Comparison of ENCODE assay signal across 27 cellular contexts in genomic region chr17:2444382-2444781, GRCh38.
"Had no signal": no experiment of that assay in that cellular context is flagged by ENCODE, and none has a peak within 500 bp of the region (broad histone marks: within the 10 kb centered on the region; RNA-seq: fewer than 3 reads in every experiment).

No MANE protein-coding gene starts in this region.

- H3K4me3 ChIP-seq: coronary artery, dorsolateral prefrontal cortex, gastroesophageal sphincter, heart right ventricle had no signal

- DNase-seq: activated CD4-positive, alpha-beta memory T cell treated with anti-CD3 and anti-CD28 coated beads, Interleukin-2, amount 10 ng/mL, durations not matched to agents 7 days and 5 days; activated CD4-positive, alpha-beta T cell treated with anti-CD3 and anti-CD28 coated beads for 1 hour; activated CD4-positive, alpha-beta T cell treated with anti-CD3 and anti-CD28 coated beads for 4 hours; activated CD4-positive, alpha-beta T cell treated with anti-CD3 and anti-CD28 coated beads, Interleukin-2, amount 10 ng/mL, durations not matched to agents 7 days and 5 days; activated CD4-positive, alpha-beta T cell treated with anti-CD3 and anti-CD28 coated beads, Interleukin-2, amount 50 U/mL, for 4 hours; activated CD8-positive, alpha-beta memory T cell treated with anti-CD3 and anti-CD28 coated beads, Interleukin-2, amount 50 U/mL, for 48 hours; activated gamma-delta T cell; activated naive CD4-positive, alpha-beta T cell; activated naive CD4-positive, alpha-beta T cell treated with anti-CD3 and anti-CD28 coated beads, Interleukin-2, amount 10 ng/mL, durations not matched to agents 7 days and 5 days; activated naive CD8-positive, alpha-beta T cell treated with anti-CD3 and anti-CD28 coated beads, Interleukin-2, amount 10 ng/mL, durations not matched to agents 7 days and 5 days; activated T-cell treated with anti-CD3 and anti-CD28 coated beads for 4 hours; activated T-cell treated with anti-CD3 and anti-CD28 coated beads, Interleukin-2, amount 50 U/mL, for 24 hours; activated T-cell treated with anti-CD3 and anti-CD28 coated beads, Interleukin-2, amount 50 U/mL, for 72 hours; amniotic stem cell; anterior cingulate cortex; brain microvascular endothelial cell; dorsolateral prefrontal cortex; effector memory CD4-positive, alpha-beta T cell; endodermal cell; foreskin melanocyte; heart right ventricle; T-helper 2 cell had no signal

- ATAC-seq: activated naive CD4-positive, alpha-beta T cell treated with anti-CD3 and anti-CD28 coated beads, Interleukin-2, amount 50 U/mL, for 72 hours; activated T-cell treated with anti-CD3 and anti-CD28 coated beads, Interleukin-2, amount 50 U/mL, for 72 hours; esophagus mucosa; gastroesophageal sphincter; heart right ventricle; WTC11 had no signal

- H3K27ac ChIP-seq: brain microvascular endothelial cell, coronary artery, dorsolateral prefrontal cortex, gastroesophageal sphincter, heart right ventricle had no signal

- H3K27me3 ChIP-seq: brain microvascular endothelial cell, dorsolateral prefrontal cortex, gastroesophageal sphincter, heart right ventricle had no signal

- H3K4me1 ChIP-seq: gastroesophageal sphincter had no signal

- H3K9me3 ChIP-seq: gastroesophageal sphincter had no signal
